In genomic region chr13:91347212-91347995, GRCh38 we compare ENCODE assay signal across 1 cellular context.
TF ChIP-seq lines count a peak whose summit lies in the region.

TSS of gene MIR17HG (plus strand) at chr13:91347687.

TF ChIP-seq in HepG2, 621 proteins besides CTCF, POLR2A, EP300 and RAD21 (continued from another document and continues in another):
- TF ChIP-seq BCLAF1 (IDR thresholded peaks at IDR 0.05) (no peak), THRA (CRISPR knock-in tag; IDR thresholded peaks at IDR 0.05; ENCODE audit: borderline replicate concordance) (no peak), POLR2AphosphoS5 (IDR thresholded peaks at IDR 0.05; ENCODE audit: low read depth, low read length) (peak; percentile 87), ELF4 (CRISPR knock-in tag; IDR thresholded peaks at IDR 0.05; ENCODE audit: borderline replicate concordance) (no peak), YY1 (IDR thresholded peaks at IDR 0.05; ENCODE audit: insufficient read depth, insufficient replicate concordance, low read depth, low read length) (peak; percentile 57), FLYWCH1 (CRISPR knock-in tag; IDR thresholded peaks at IDR 0.05) (peak; percentile 95), TMF1 (CRISPR knock-in tag; IDR thresholded peaks at IDR 0.05; ENCODE audit: low read depth) (peak; percentile 20), HMGXB4 (CRISPR knock-in tag; IDR thresholded peaks at IDR 0.05; ENCODE audit: borderline replicate concordance in 1 of 2, low read depth in 1 of 2) (peak in 1 of 2 experiments; percentile 19; a peak in 1 of 4 replicates), KAT8 (CRISPR knock-in tag; IDR thresholded peaks at IDR 0.05) (no peak), NFE2 (CRISPR knock-in tag; IDR thresholded peaks at IDR 0.05) (no peak), ZNF510 (CRISPR knock-in tag; IDR thresholded peaks at IDR 0.05; ENCODE audit: low read depth) (no peak), ZGPAT (CRISPR knock-in tag; IDR thresholded peaks at IDR 0.05) (peak; percentile 46; the same call in 1 of the 2 replicates), GZF1 (CRISPR knock-in tag; IDR thresholded peaks at IDR 0.05) (no peak), MAF1 (CRISPR knock-in tag; IDR thresholded peaks at IDR 0.05; ENCODE audit: borderline replicate concordance) (0 out of 2 replicates have a peak, but pooled peaks have one; percentile 61), BRD4 (CRISPR knock-in tag; IDR thresholded peaks at IDR 0.05) (0 out of 2 replicates have a peak, but pooled peaks have one; percentile 4), ZBTB44 (CRISPR knock-in tag; IDR thresholded peaks at IDR 0.05) (peak; percentile 57; the same call in 1 of the 2 replicates), MED8 (CRISPR knock-in tag; IDR thresholded peaks at IDR 0.05; ENCODE audit: insufficient replicate concordance) (no peak), ZNF644 (CRISPR knock-in tag; IDR thresholded peaks at IDR 0.05; ENCODE audit: low read depth) (no peak), CBX2 (IDR thresholded peaks at IDR 0.05; ENCODE audit: low read depth, low read length) (peak; percentile 95), CBX2 (CRISPR knock-in tag; IDR thresholded peaks at IDR 0.05; ENCODE audit: low read depth) (peak; percentile 90; the same call in 1 of the 2 replicates), ZNF883 (CRISPR knock-in tag; IDR thresholded peaks at IDR 0.05; ENCODE audit: not compliant biosample characterization) (peak; percentile 68), ZBTB42 (CRISPR knock-in tag; IDR thresholded peaks at IDR 0.05) (0 out of 2 replicates have a peak, but pooled peaks have one; percentile 26), ZBTB40 (IDR thresholded peaks at IDR 0.05) (no peak), ZBTB40 (CRISPR knock-in tag; IDR thresholded peaks at IDR 0.05) (peak; percentile 68; the same call in 1 of the 2 replicates), CHD4 (IDR thresholded peaks at IDR 0.05; ENCODE audit: borderline replicate concordance, low read length) (no peak), NONO (IDR thresholded peaks at IDR 0.05) (no peak), NONO (CRISPR knock-in tag; conservative IDR thresholded peaks at IDR 0.05) (peak; percentile 62), SRF (IDR thresholded peaks at IDR 0.05; ENCODE audit: low read depth, low read length) (no peak), ZSCAN9 (CRISPR knock-in tag; IDR thresholded peaks at IDR 0.05; ENCODE audit: borderline replicate concordance) (peak; percentile 6; the same call in 1 of the 2 replicates), ZFP91 (CRISPR knock-in tag; IDR thresholded peaks at IDR 0.05; ENCODE audit: borderline replicate concordance) (0 out of 2 replicates have a peak, but pooled peaks have one; percentile 53), SETDB1 (CRISPR knock-in tag; IDR thresholded peaks at IDR 0.05; ENCODE audit: borderline replicate concordance) (no peak), DZIP1 (CRISPR knock-in tag; IDR thresholded peaks at IDR 0.05) (0 out of 2 replicates have a peak, but pooled peaks have one; percentile 8)
